Comparison of ENCODE assay signal across 26 cellular contexts in the genomic region with DNA sequence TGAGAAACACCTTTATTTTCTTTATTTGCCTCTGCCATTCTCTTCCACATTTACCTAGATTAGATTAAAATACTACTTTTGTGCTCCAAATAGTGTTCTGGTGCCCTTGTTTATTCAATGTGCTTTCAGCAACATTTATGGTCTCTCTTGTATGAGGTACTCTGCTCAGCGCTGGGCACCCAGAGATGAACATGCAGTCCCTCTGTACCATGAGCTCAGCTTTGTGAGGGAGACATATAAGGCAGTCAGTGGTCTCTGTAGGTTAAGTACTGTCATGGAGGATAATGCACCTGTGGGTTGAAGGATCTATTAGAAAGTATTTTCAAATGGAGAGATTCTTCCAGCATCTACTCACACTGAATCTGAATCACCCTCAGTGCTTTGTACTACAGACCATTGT.
DNase-seq lines count a peak whose midpoint lies in the region; ATAC-seq, FAIRE-seq and TF ChIP-seq lines count a peak whose summit lies in the region.
"Had no signal": no experiment of that assay in that cellular context is flagged by ENCODE, and none has a peak within 500 bp of the region (broad histone marks: within the 10 kb centered on the region; RNA-seq: fewer than 3 reads in every experiment).

No MANE protein-coding gene starts in this region.

- H3K4me1 ChIP-seq in H1 (replicated peaks in 1 of 4; ENCODE audit: control insufficient read depth in 3 of 4, insufficient read depth in 4 of 4, low read length in 3 of 4) = no peaks in the 10 kb centered on the region
- H3K4me1 ChIP-seq in neural progenitor cell = no peaks in the 10 kb centered on the region
- no peaks in the 10 kb centered on the region for H3K4me1 ChIP-seq in psoas muscle

- H2BK5ac ChIP-seq in H1 (ENCODE audit: low read depth, low read length) = no peak overlapping the region

- H3K23ac ChIP-seq in H1 (ENCODE audit: insufficient read length) = no peak overlapping the region

- H3K79me2 ChIP-seq in H1 (ENCODE audit: control insufficient read depth in 1 of 2, insufficient read depth in 2 of 2, low read length in 2 of 2) (no peaks in the 10 kb centered on the region), neural progenitor cell (ENCODE audit: low read depth) (no peaks in the 10 kb centered on the region)

- H3K36me3 ChIP-seq in H1 (ENCODE audit: control insufficient read depth in 2 of 4, insufficient read depth in 4 of 4, low read length in 3 of 4) = no peaks in the 10 kb centered on the region
- H3K36me3 ChIP-seq in neural progenitor cell = no peaks in the 10 kb centered on the region
- H3K36me3 ChIP-seq in psoas muscle (ENCODE audit: insufficient read depth in 1 of 2, low read depth in 1 of 2) = no peaks in the 10 kb centered on the region
- H3K36me3 ChIP-seq: BLaER1 treated with 17β-estradiol and CSF1 and Interleukin-3, amounts not matched to agents 10 nM and 100 nM had no signal

- CTCF ChIA-PET in H1 (lab: Charles Lee; ENCODE audit: partially characterized antibody) = no interaction called here
- CTCF ChIA-PET in activated CD4-positive, alpha-beta T cell treated with anti-CD3 and anti-CD28 coated beads, Interleukin-2, amount 10 ng/mL, durations not matched to agents 7 days and 5 days (lab: Charles Lee) = no interaction called here

- no peaks in the 10 kb centered on the region for H4K20me1 ChIP-seq in H1 (replicated peaks in 1 of 2; ENCODE audit: control insufficient read depth in 1 of 2, insufficient read depth in 2 of 2, low read length in 2 of 2)
- no peaks in the 10 kb centered on the region for H4K20me1 ChIP-seq in neural progenitor cell (ENCODE audit: low read depth)
- H4K20me1 ChIP-seq: BLaER1 treated with 17β-estradiol and CSF1 and Interleukin-3, amounts not matched to agents 10 nM and 100 nM had no signal

- H2BK12ac ChIP-seq in H1 (ENCODE audit: low read depth, low read length) = no peak overlapping the region

- H3K36me3 Mint-ChIP-seq in neural progenitor cell = no peaks in the 10 kb centered on the region
- no peaks in the 10 kb centered on the region for H3K36me3 Mint-ChIP-seq in activated CD4-positive, alpha-beta T cell treated with anti-CD3 and anti-CD28 coated beads, Interleukin-2, amount 10 ng/mL, durations not matched to agents 7 days and 5 days (ENCODE audit: low read depth)
- H3K36me3 Mint-ChIP-seq: CD8-positive, alpha-beta T cell had no signal

- WGBS in H1 (ENCODE audit: extremely low coverage in 1 of 2, insufficient coverage in 1 of 2, insufficient read length in 1 of 2, insufficient replicate concordance in 2 of 2, low coverage in 1 of 2, low lambda C conversion rate in 2 of 2, missing lambda C conversion rate in 1 of 2), 2 experiments = 88% methylated on average over 1 of the region's 1 CpG; no CpG with 5 or more reads in 1 of the 2 experiments
- WGBS in psoas muscle, 3 donors = 82 to 92% (median 84%) methylated on average over 1 of the region's 1 CpG

- DNase-seq in H1 (ENCODE audit: low read depth in 1 of 2, low spot score in 2 of 2) = no peak
- no peak for DNase-seq in neural progenitor cell (ENCODE audit: low spot score)
- no peak for DNase-seq in kidney tubule cell (ENCODE audit: low spot score)
- DNase-seq in psoas muscle = no peak
- DNase-seq in activated CD4-positive, alpha-beta T cell treated with anti-CD3 and anti-CD28 coated beads, Interleukin-2, amount 10 ng/mL, durations not matched to agents 7 days and 5 days = no peak
- DNase-seq: 8988T; ACHN; AML-193; Caco-2; Calu3; CD4-positive, alpha-beta T cell; CD8-positive, alpha-beta T cell; DMS 273 treated with DMSO at 0.1 percent for 48 hours; DMS153; DMS53; DMS79; DND-41; EL; GDM1 had no signal

- H4K8ac ChIP-seq in H1 (ENCODE audit: extremely low read depth, insufficient read depth, low read length) = no peak overlapping the region

- POLR2A ChIA-PET in H1 (lab: Charles Lee; ENCODE audit: partially characterized antibody) = no interaction called here
- POLR2A ChIA-PET in activated CD4-positive, alpha-beta T cell treated with anti-CD3 and anti-CD28 coated beads, Interleukin-2, amount 10 ng/mL, durations not matched to agents 7 days and 5 days (lab: Charles Lee) = no interaction called here

- peak overlapping the region; percentile 45 for H3K27ac Mint-ChIP-seq in neural progenitor cell
- no peak overlapping the region for H3K27ac Mint-ChIP-seq in activated CD4-positive, alpha-beta T cell treated with anti-CD3 and anti-CD28 coated beads, Interleukin-2, amount 10 ng/mL, durations not matched to agents 7 days and 5 days
- H3K27ac Mint-ChIP-seq: B cell; CD4-positive, alpha-beta T cell; CD8-positive, alpha-beta T cell had no signal

- H3K18ac ChIP-seq in H1 (ENCODE audit: extremely low read depth, low read length) = no peak overlapping the region

- peaks cover 49% of the 10 kb centered on the region for H3K4me1 Mint-ChIP-seq in neural progenitor cell
- no peaks in the 10 kb centered on the region for H3K4me1 Mint-ChIP-seq in activated CD4-positive, alpha-beta T cell treated with anti-CD3 and anti-CD28 coated beads, Interleukin-2, amount 10 ng/mL, durations not matched to agents 7 days and 5 days
- H3K4me1 Mint-ChIP-seq: B cell had no signal

- no peak overlapping the region for H3K4ac ChIP-seq in H1 (replicated peaks; ENCODE audit: insufficient read length, low read depth, low read length)

- TF ChIP-seq RAD21 in H1 (IDR thresholded peaks at IDR 0.05 in 1 of 2, conservative IDR thresholded peaks at IDR 0.05 in 1 of 2; ENCODE audit: low read depth in 2 of 2, low read length in 2 of 2) = no peak

- H2BK15ac ChIP-seq in H1 (ENCODE audit: low read length) = no peak overlapping the region

- no peak overlapping the region for H4K91ac ChIP-seq in H1 (replicated peaks; ENCODE audit: insufficient read length, low read length)

- H2AK5ac ChIP-seq in H1 (ENCODE audit: low read depth, low read length) = no peak overlapping the region

- no peak overlapping the region for H2BK20ac ChIP-seq in H1 (ENCODE audit: low read length)

- H3K27me3 Mint-ChIP-seq in neural progenitor cell (ENCODE audit: insufficient read depth, low read depth) = peaks cover 4% of the 10 kb centered on the region
- no peaks in the 10 kb centered on the region for H3K27me3 Mint-ChIP-seq in activated CD4-positive, alpha-beta T cell treated with anti-CD3 and anti-CD28 coated beads, Interleukin-2, amount 10 ng/mL, durations not matched to agents 7 days and 5 days
- H3K27me3 Mint-ChIP-seq: B cell; CD4-positive, alpha-beta T cell had no signal

- no peak overlapping the region for H3K4me3 Mint-ChIP-seq in neural progenitor cell
- no peak overlapping the region for H3K4me3 Mint-ChIP-seq in activated CD4-positive, alpha-beta T cell treated with anti-CD3 and anti-CD28 coated beads, Interleukin-2, amount 10 ng/mL, durations not matched to agents 7 days and 5 days
- H3K4me3 Mint-ChIP-seq: B cell; CD4-positive, alpha-beta T cell; CD8-positive, alpha-beta T cell had no signal

- peaks cover 6% of the 10 kb centered on the region for H3F3A ChIP-seq in neural progenitor cell (ENCODE audit: low read depth)

- no peak overlapping the region for H2BK120ac ChIP-seq in H1 (replicated peaks; ENCODE audit: low read depth, low read length)

- H4K5ac ChIP-seq in H1 (ENCODE audit: insufficient read length, low read depth, low read length) = no peak overlapping the region

- TF ChIP-seq EP300 in H1 (IDR thresholded peaks at IDR 0.05; ENCODE audit: borderline replicate concordance in 1 of 2, low read depth in 2 of 2, low read length in 2 of 2) = no peak

- no peak for TF ChIP-seq POLR2A in H1 (IDR thresholded peaks at IDR 0.05; ENCODE audit: control extremely low read depth in 1 of 2, low read depth in 2 of 2, low read length in 2 of 2)

- no peaks in the 10 kb centered on the region for H3K23me2 ChIP-seq in H1 (ENCODE audit: low read depth, low read length)

- H3K9ac ChIP-seq in H1 (replicated peaks in 1 of 4; ENCODE audit: extremely low read depth in 1 of 4, low read depth in 3 of 4, low read length in 3 of 4) (no peak overlapping the region), neural progenitor cell (no peak overlapping the region)
- H3K9ac ChIP-seq: BLaER1 treated with 17β-estradiol and CSF1 and Interleukin-3, amounts not matched to agents 10 nM and 100 nM had no signal

- peak overlapping the region; percentile 10 for H3K56ac ChIP-seq in H1 (replicated peaks; ENCODE audit: insufficient read length, low read depth, low read length)

- no peak overlapping the region for H3K4me3 ChIP-seq in H1 (ENCODE audit: extremely low read depth in 1 of 4, insufficient read depth in 2 of 4, low read depth in 3 of 4, low read length in 4 of 4)
- H3K4me3 ChIP-seq in neural progenitor cell = no peak overlapping the region
- H3K4me3 ChIP-seq in psoas muscle = no peak overlapping the region
- H3K4me3 ChIP-seq: BLaER1 treated with 17β-estradiol and CSF1 and Interleukin-3, amounts not matched to agents 10 nM and 100 nM; GM12878 had no signal

- H3K9me3 Mint-ChIP-seq in neural progenitor cell = no peaks in the 10 kb centered on the region
- no peaks in the 10 kb centered on the region for H3K9me3 Mint-ChIP-seq in activated CD4-positive, alpha-beta T cell treated with anti-CD3 and anti-CD28 coated beads, Interleukin-2, amount 10 ng/mL, durations not matched to agents 7 days and 5 days

- H3K79me1 ChIP-seq in H1 (ENCODE audit: low read depth, low read length) = no peaks in the 10 kb centered on the region

- H3K27ac ChIP-seq in H1 (ENCODE audit: low read depth, low read length) (no peak overlapping the region), neural progenitor cell (no peak overlapping the region), psoas muscle (no peak overlapping the region)
- H3K27ac ChIP-seq: BLaER1 treated with 17β-estradiol and CSF1 and Interleukin-3, amounts not matched to agents 10 nM and 100 nM; C4-2B had no signal

- H3K27me3 ChIP-seq in H1 (replicated peaks in 1 of 4; ENCODE audit: control insufficient read depth in 3 of 4, extremely low read depth in 1 of 4, insufficient read depth in 3 of 4, low read length in 3 of 4) = no peaks in the 10 kb centered on the region
- H3K27me3 ChIP-seq in neural progenitor cell = no peaks in the 10 kb centered on the region
- no peaks in the 10 kb centered on the region for H3K27me3 ChIP-seq in psoas muscle (ENCODE audit: insufficient read depth in 3 of 3, low read length in 2 of 3)
- H3K27me3 ChIP-seq: BLaER1 treated with 17β-estradiol and CSF1 and Interleukin-3, amounts not matched to agents 10 nM and 100 nM had no signal

- H3K9me3 ChIP-seq in H1 (ENCODE audit: insufficient read depth in 2 of 2, low read depth in 1 of 2, low read length in 1 of 2) = no peaks in the 10 kb centered on the region
- H3K9me3 ChIP-seq in neural progenitor cell (ENCODE audit: low read depth) = no peaks in the 10 kb centered on the region
- no peaks in the 10 kb centered on the region for H3K9me3 ChIP-seq in psoas muscle
- H3K9me3 ChIP-seq: BLaER1 treated with 17β-estradiol and CSF1 and Interleukin-3, amounts not matched to agents 10 nM and 100 nM; Caco-2 had no signal

- no peak for FAIRE-seq in H1 (lab: Jason Lieb, UNC)
- FAIRE-seq: A204.1, GM12878, GM12892, GM18507 had no signal

- intact Hi-C loops in psoas muscle (cut with DNase I) = no loop called here

- H3K14ac ChIP-seq in H1 (ENCODE audit: insufficient read length) = no peak overlapping the region

- H2AFZ ChIP-seq in H1 (ENCODE audit: low read length) (no peak overlapping the region), neural progenitor cell (replicated peaks) (no peak overlapping the region)

- no peak overlapping the region for H3K4me2 ChIP-seq in H1 (ENCODE audit: insufficient read depth in 1 of 2, low read depth in 2 of 2, low read length in 2 of 2)
- H3K4me2 ChIP-seq in neural progenitor cell = no peak overlapping the region
- H3K4me2 ChIP-seq: BLaER1 treated with 17β-estradiol and CSF1 and Interleukin-3, amounts not matched to agents 10 nM and 100 nM had no signal

- TF ChIP-seq CTCF in H1 (IDR thresholded peaks at IDR 0.05; ENCODE audit: control extremely low read depth in 1 of 3, insufficient read depth in 1 of 3, low read depth in 1 of 3, low read length in 3 of 3) (no peak), neural progenitor cell (IDR thresholded peaks at IDR 0.05) (no peak), psoas muscle (IDR thresholded peaks at IDR 0.05) (no peak)

- no peak for ATAC-seq in psoas muscle
- ATAC-seq: CD8-positive, alpha-beta T cell; GM12878 had no signal
